ENCODE assay signal across 8 cellular contexts in the genomic region with DNA sequence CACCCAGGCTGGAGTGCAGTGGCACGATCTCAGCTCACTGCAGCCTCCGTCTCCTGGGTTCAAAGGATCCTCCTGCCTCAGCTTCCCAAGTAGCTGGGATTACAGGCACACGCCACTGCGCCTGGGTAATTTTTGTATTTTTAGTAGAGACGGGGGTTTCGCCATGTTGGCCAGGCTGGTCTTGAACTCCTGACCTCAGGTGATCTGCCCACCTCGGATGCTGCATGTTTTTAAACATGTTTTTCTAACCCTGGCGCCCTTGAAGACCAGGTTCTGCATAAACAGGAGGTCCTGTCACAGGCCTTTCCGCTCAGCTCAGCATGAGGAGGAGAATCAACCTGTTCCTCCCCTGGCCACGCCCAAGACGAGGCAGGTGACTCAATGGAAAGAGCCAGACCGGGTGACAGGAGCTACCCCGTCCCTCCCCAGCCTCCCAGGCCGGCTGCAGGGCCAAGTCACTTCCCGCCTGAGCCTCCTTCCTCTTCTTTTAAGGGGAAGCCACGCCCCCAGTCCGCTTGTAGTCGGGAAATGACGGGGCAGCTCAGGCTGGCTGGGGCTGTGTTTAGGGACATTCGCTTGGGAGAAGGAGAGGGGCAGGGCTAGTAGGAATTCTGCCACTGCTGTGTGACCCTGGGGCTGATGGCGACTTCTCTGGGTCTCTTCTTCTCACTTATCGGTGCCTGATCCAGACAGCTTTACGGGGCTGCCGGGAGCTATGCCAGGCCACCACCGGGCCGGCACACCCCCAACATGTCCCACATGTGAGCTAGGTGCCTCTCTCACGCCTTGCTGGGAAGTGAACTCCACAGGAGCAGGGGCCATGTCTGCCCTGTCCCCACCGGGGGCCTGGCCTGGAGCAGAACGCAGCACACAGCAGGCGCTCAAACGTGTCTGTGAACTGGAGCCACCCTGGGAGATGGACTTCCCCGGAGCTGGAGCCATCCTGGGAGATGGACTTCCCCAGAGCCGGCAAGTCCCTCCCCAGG. TPM values are rescaled to one million over a fixed set of nuclear protein-coding genes. Genes with fewer than 3 reads are reported as not detected.
DNase-seq lines count a peak whose midpoint lies in the region; ATAC-seq and TF ChIP-seq lines count a peak whose summit lies in the region.

No MANE protein-coding gene starts in this region.

- CTCF ChIA-PET in activated CD4-positive, alpha-beta T cell treated with anti-CD3 and anti-CD28 coated beads for 36 hours (lab: Charles Lee): interaction anchor here (0.7 to 3.6 kb wide), 8 partner anchors 10 to 425 kb away, joined by 3 to 14 read pairs (median 6); no protein-coding TSS in a partner anchor

- H3K27ac ChIP-seq in HL-60 (replicated peaks) (peak overlapping the region; percentile 56), cingulate gyrus (ENCODE audit: low read depth, low read length) (peak overlapping the region; percentile 85)

- intact Hi-C loops in activated CD4-positive, alpha-beta T cell treated with anti-CD3 and anti-CD28 coated beads for 36 hours (cut with DNase I, micrococcal nuclease): loop anchor here (1.0 to 2.0 kb wide), 7 partner anchors 56 to 578 kb away; partner anchors contain the start of genes SEC16A (in 2 of the 2), DNLZ (in 1 of the 2), SNAPC4 (in 1 of the 2) and TRAF2 (in 1 of the 2)

- TF ChIP-seq CTCF in HL-60 (IDR thresholded peaks at IDR 0.05; ENCODE audit: insufficient read depth, low read length) (no peak), BE2C (IDR thresholded peaks at IDR 0.05; ENCODE audit: low read depth, low read length) (no peak)

- POLR2A ChIA-PET in activated CD4-positive, alpha-beta T cell treated with anti-CD3 and anti-CD28 coated beads for 36 hours (lab: Charles Lee): interaction anchor here (0.6 to 2.3 kb wide), 11 partner anchors 9 to 556 kb away, joined by 3 to 13 read pairs (median 4); partner anchors contain the start of gene MAN1B1

- DNase-seq in HL-60 (ENCODE audit: low read depth in 1 of 2, low spot score in 1 of 2): peak; percentile 93 to 98
- DNase-seq in activated CD4-positive, alpha-beta T cell treated with anti-CD3 and anti-CD28 coated beads for 36 hours: peak; percentile 99
- peak; percentile 88 for DNase-seq in medulla oblongata (ENCODE audit: extremely low spot score)
- peak; percentile 65 for DNase-seq in stimulated activated CD8-positive, alpha-beta memory T cell treated with anti-CD3 and anti-CD28 coated beads, Interleukin-15, amount 100 ng/mL, for 24 hours (ENCODE audit: low read depth)
- DNase-seq in NCI-H345 treated with DMSO at 0.1 percent for 48 hours (lab: John Stamatoyannopoulos, UW; ENCODE audit: unreplicated experiment): no peak
- DNase-seq in BE2C: no peak

- H3K36me3 ChIP-seq in BE2C: no peaks in the 10 kb centered on the region

- H3K27ac Mint-ChIP-seq in activated CD4-positive, alpha-beta T cell treated with anti-CD3 and anti-CD28 coated beads for 36 hours: peak overlapping the region; percentile 99

- H3K4me1 ChIP-seq in BE2C: no peaks in the 10 kb centered on the region

- peaks cover 74% of the 10 kb centered on the region for H3K4me1 Mint-ChIP-seq in activated CD4-positive, alpha-beta T cell treated with anti-CD3 and anti-CD28 coated beads for 36 hours

- no peaks in the 10 kb centered on the region for H3K9me3 Mint-ChIP-seq in activated CD4-positive, alpha-beta T cell treated with anti-CD3 and anti-CD28 coated beads for 36 hours (ENCODE audit: low read depth)

- peaks cover 38% of the 10 kb centered on the region for H3K36me3 Mint-ChIP-seq in activated CD4-positive, alpha-beta T cell treated with anti-CD3 and anti-CD28 coated beads for 36 hours (ENCODE audit: low read depth)

- H3K9me3 ChIP-seq in BE2C: no peaks in the 10 kb centered on the region

- H3K27me3 ChIP-seq in HL-60 (ENCODE audit: insufficient read depth, poor library complexity, severe bottlenecking) (no peaks in the 10 kb centered on the region), BE2C (peaks cover 20% of the 10 kb centered on the region)

- H3K27me3 Mint-ChIP-seq in activated CD4-positive, alpha-beta T cell treated with anti-CD3 and anti-CD28 coated beads for 36 hours: no peaks in the 10 kb centered on the region

- H3K4me3 ChIP-seq in HL-60 (replicated peaks; ENCODE audit: insufficient read depth, low read length) (peak overlapping the region; percentile 8; the same call in 1 of the 2 replicates), BE2C (ENCODE audit: low read depth, low read length) (no peak overlapping the region)

- ATAC-seq in GM19043 (IDR thresholded peaks at IDR 0.05; ENCODE audit: low read depth, unreplicated experiment): peak; percentile 59
- ATAC-seq in activated CD4-positive, alpha-beta T cell treated with anti-CD3 and anti-CD28 coated beads for 36 hours: peak; percentile 81

- H3K4me3 Mint-ChIP-seq in activated CD4-positive, alpha-beta T cell treated with anti-CD3 and anti-CD28 coated beads for 36 hours: peak overlapping the region; percentile 65

RNA-seq across cellular contexts. Expression of gene NOTCH1, which starts 6.1 kb away (rescaled TPM):
- 10 to 100 TPM; 70.0 to 79.4 TPM for total RNA-seq in activated CD4-positive, alpha-beta T cell treated with anti-CD3 and anti-CD28 coated beads for 36 hours
- polyA plus RNA-seq in BE2C (2012; ENCODE audit: insufficient read depth, insufficient read length, low read depth): 0.91 TPM

RNA-seq across cellular contexts. Expression of gene SEC16A, which starts 56.9 kb away (rescaled TPM):
- total RNA-seq in activated CD4-positive, alpha-beta T cell treated with anti-CD3 and anti-CD28 coated beads for 36 hours: 10 to 100 TPM; 62.7 TPM
- 70.2 TPM for polyA plus RNA-seq in BE2C (2012; ENCODE audit: insufficient read depth, insufficient read length, low read depth)

Comparison
In these comparisons a context has a peak if more than half of its experiments do, and no peak if none do; other contexts are left out.
1. DNase-seq: peak in HL-60 (2 of 2), activated CD4-positive, alpha-beta T cell treated with anti-CD3 and anti-CD28 coated beads for 36 hours (single experiment), medulla oblongata (single experiment) and stimulated activated CD8-positive, alpha-beta memory T cell treated with anti-CD3 and anti-CD28 coated beads, Interleukin-15, amount 100 ng/mL, for 24 hours (single experiment); none in NCI-H345 treated with DMSO at 0.1 percent for 48 hours (single experiment) and BE2C (single experiment).